In genomic region chr4:161260819-161261218, GRCh38 we compare ENCODE assay signal across 7 cellular contexts.
"Had no signal": no experiment of that assay in that cellular context is flagged by ENCODE, and none has a peak within 500 bp of the region (broad histone marks: within the 10 kb centered on the region; RNA-seq: fewer than 3 reads in every experiment).

No MANE protein-coding gene starts in this region.

- FAIRE-seq: G401.6, GM12891, GM12892, GM18507, GM19239 had no signal

- DNase-seq: GDM1, GF-D8 had no signal
